Comparison of ENCODE assay signal across 16 cellular contexts in genomic region chr2:134283701-134284100, GRCh38. TPM values are rescaled to one million over a fixed set of nuclear protein-coding genes. Genes with fewer than 3 reads are reported as not detected.
DNase-seq lines count a peak whose midpoint lies in the region; ATAC-seq and TF ChIP-seq lines count a peak whose summit lies in the region.
"Had no signal": no experiment of that assay in that cellular context is flagged by ENCODE, and none has a peak within 500 bp of the region (broad histone marks: within the 10 kb centered on the region; RNA-seq: fewer than 3 reads in every experiment).

No MANE protein-coding gene starts in this region.

- no peaks in the 10 kb centered on the region for H3K36me3 ChIP-seq in Loucy (ENCODE audit: insufficient read depth, low read length)
- H3K36me3 ChIP-seq: MG63, upper lobe of left lung had no signal

- no peak for DNase-seq in activated CD4-positive, alpha-beta T cell treated with anti-CD3 and anti-CD28 coated beads, Interleukin-2, amount 10 ng/mL, durations not matched to agents 7 days and 5 days
- no peak for DNase-seq in activated CD4-positive, alpha-beta T cell treated with anti-CD3 and anti-CD28 coated beads, Interleukin-2, amount 50 U/mL, for 4 hours
- DNase-seq in amniotic epithelial cell (ENCODE audit: low read depth) (peak; percentile 29), GM13976 (ENCODE audit: low spot score) (no peak), AG08395 (ENCODE audit: low spot score) (no peak)
- no peak for DNase-seq in stimulated activated effector memory CD8-positive, alpha-beta T cell treated with anti-CD3 and anti-CD28 coated beads, Interleukin-12 subunit alpha, Interleukin-12 subunit beta, amount 100 ng/mL, for 72 hours (ENCODE audit: low spot score in 2 of 2)
- DNase-seq in NK-92 treated with Interleukin-12 subunit alpha and Interleukin-12 subunit beta, amount 100 ng/mL, for 24 hours (lab: John Stamatoyannopoulos, UW) = no peak
- DNase-seq: anterior cingulate cortex, endodermal cell, MG63, NCI-H2029 treated with DMSO at 0.1 percent for 48 hours, NCI-H510A, psoas muscle, upper lobe of left lung had no signal

- H3K4me1 Mint-ChIP-seq in activated CD4-positive, alpha-beta T cell treated with anti-CD3 and anti-CD28 coated beads, Interleukin-2, amount 10 ng/mL, durations not matched to agents 7 days and 5 days = peaks cover 49% of the 10 kb centered on the region
- H3K4me1 Mint-ChIP-seq in stimulated activated effector memory CD8-positive, alpha-beta T cell treated with anti-CD3 and anti-CD28 coated beads, Interleukin-12 subunit alpha, Interleukin-12 subunit beta, amount 100 ng/mL, for 72 hours = peaks cover 34% of the 10 kb centered on the region
- H3K4me1 Mint-ChIP-seq: endodermal cell had no signal

- no peak overlapping the region for H2AFZ ChIP-seq in Loucy (ENCODE audit: low read length)

- H3K79me2 ChIP-seq in Loucy (ENCODE audit: insufficient read depth, low read length) = peaks cover 83% of the 10 kb centered on the region

- POLR2A ChIA-PET in activated CD4-positive, alpha-beta T cell treated with anti-CD3 and anti-CD28 coated beads, Interleukin-2, amount 10 ng/mL, durations not matched to agents 7 days and 5 days (lab: Charles Lee) = no interaction called here

- H3K9me3 ChIP-seq in Loucy (ENCODE audit: insufficient read depth, low read depth, low read length) = no peaks in the 10 kb centered on the region
- H3K9me3 ChIP-seq: MG63, psoas muscle, upper lobe of left lung had no signal

- ATAC-seq in stimulated activated effector memory CD8-positive, alpha-beta T cell treated with anti-CD3 and anti-CD28 coated beads, Interleukin-12 subunit alpha, Interleukin-12 subunit beta, amount 100 ng/mL, for 72 hours = no peak
- ATAC-seq: psoas muscle had no signal

- H3K4me3 ChIP-seq in Loucy (ENCODE audit: low read length, poor library complexity, severe bottlenecking) = peak overlapping the region; percentile 49
- H3K4me3 ChIP-seq: MG63, psoas muscle, SK-N-MC, upper lobe of left lung had no signal

- H3F3A ChIP-seq in Loucy (ENCODE audit: low read depth) = peaks cover 8% of the 10 kb centered on the region; the same call in 1 of the 2 replicates

- TF ChIP-seq CTCF in Loucy (conservative IDR thresholded peaks at IDR 0.05; ENCODE audit: low read length) (no peak), GM13976 (IDR thresholded peaks at IDR 0.05; ENCODE audit: borderline replicate concordance, control extremely low read depth, extremely low read depth, insufficient read depth, missing control alignments) (no peak)

- H3K27me3 Mint-ChIP-seq in activated CD4-positive, alpha-beta T cell treated with anti-CD3 and anti-CD28 coated beads, Interleukin-2, amount 10 ng/mL, durations not matched to agents 7 days and 5 days = no peaks in the 10 kb centered on the region

- no peaks in the 10 kb centered on the region for H3K9me2 ChIP-seq in Loucy (replicated peaks; ENCODE audit: low read depth, low read length)

- no peaks in the 10 kb centered on the region for H4K20me1 ChIP-seq in Loucy (ENCODE audit: insufficient read depth, low read length, poor library complexity, severe bottlenecking)

- H3K36me3 Mint-ChIP-seq in activated CD4-positive, alpha-beta T cell treated with anti-CD3 and anti-CD28 coated beads, Interleukin-2, amount 10 ng/mL, durations not matched to agents 7 days and 5 days (ENCODE audit: low read depth) = peaks cover 21% of the 10 kb centered on the region
- H3K36me3 Mint-ChIP-seq in stimulated activated effector memory CD8-positive, alpha-beta T cell treated with anti-CD3 and anti-CD28 coated beads, Interleukin-12 subunit alpha, Interleukin-12 subunit beta, amount 100 ng/mL, for 72 hours = no peaks in the 10 kb centered on the region

- CTCF ChIA-PET in activated CD4-positive, alpha-beta T cell treated with anti-CD3 and anti-CD28 coated beads, Interleukin-2, amount 10 ng/mL, durations not matched to agents 7 days and 5 days (lab: Charles Lee) = interaction anchor here (0.6 to 1.4 kb wide), 3 partner anchors 16 to 202 kb away, joined by 3 to 4 read pairs (median 3); no protein-coding TSS in a partner anchor

- peak overlapping the region; percentile 76 for H3K27ac Mint-ChIP-seq in activated CD4-positive, alpha-beta T cell treated with anti-CD3 and anti-CD28 coated beads, Interleukin-2, amount 10 ng/mL, durations not matched to agents 7 days and 5 days
- H3K27ac Mint-ChIP-seq in stimulated activated effector memory CD8-positive, alpha-beta T cell treated with anti-CD3 and anti-CD28 coated beads, Interleukin-12 subunit alpha, Interleukin-12 subunit beta, amount 100 ng/mL, for 72 hours = peak overlapping the region; percentile 63
- H3K27ac Mint-ChIP-seq: endodermal cell had no signal

- H3K9me3 Mint-ChIP-seq in activated CD4-positive, alpha-beta T cell treated with anti-CD3 and anti-CD28 coated beads, Interleukin-2, amount 10 ng/mL, durations not matched to agents 7 days and 5 days = no peaks in the 10 kb centered on the region
- no peaks in the 10 kb centered on the region for H3K9me3 Mint-ChIP-seq in stimulated activated effector memory CD8-positive, alpha-beta T cell treated with anti-CD3 and anti-CD28 coated beads, Interleukin-12 subunit alpha, Interleukin-12 subunit beta, amount 100 ng/mL, for 72 hours
- H3K9me3 Mint-ChIP-seq: endodermal cell had no signal

- peak overlapping the region; percentile 1 for H3K4me3 Mint-ChIP-seq in activated CD4-positive, alpha-beta T cell treated with anti-CD3 and anti-CD28 coated beads, Interleukin-2, amount 10 ng/mL, durations not matched to agents 7 days and 5 days
- no peak overlapping the region for H3K4me3 Mint-ChIP-seq in stimulated activated effector memory CD8-positive, alpha-beta T cell treated with anti-CD3 and anti-CD28 coated beads, Interleukin-12 subunit alpha, Interleukin-12 subunit beta, amount 100 ng/mL, for 72 hours
- H3K4me3 Mint-ChIP-seq: endodermal cell had no signal

- in situ Hi-C loops in GM13976 (cut with MboI; ENCODE audit: low sequenced_read_pairs, unreplicated experiment) = no loop called here

- H3K4me2 ChIP-seq in Loucy (ENCODE audit: low read depth, low read length, poor library complexity, severe bottlenecking) = peak overlapping the region; percentile 70

- peaks cover 83% of the 10 kb centered on the region for H3K4me1 ChIP-seq in Loucy (ENCODE audit: insufficient read depth, low read length, poor library complexity, severe bottlenecking)
- H3K4me1 ChIP-seq: psoas muscle had no signal

- peak overlapping the region; percentile 61 for H3K9ac ChIP-seq in Loucy (ENCODE audit: low read depth, low read length, poor library complexity, severe bottlenecking)

- H3K27me3 ChIP-seq in Loucy (ENCODE audit: insufficient read depth, low read length, poor library complexity, severe bottlenecking) = no peaks in the 10 kb centered on the region
- H3K27me3 ChIP-seq: MG63, upper lobe of left lung had no signal

RNA-seq across cellular contexts. Expression of gene MGAT5, which starts 29.8 kb away (rescaled TPM):
- 10 to 100 TPM; 48.2 to 56.7 TPM for total RNA-seq in activated CD4-positive, alpha-beta T cell treated with anti-CD3 and anti-CD28 coated beads, Interleukin-2, amount 10 ng/mL, durations not matched to agents 7 days and 5 days
